In the genomic region with DNA sequence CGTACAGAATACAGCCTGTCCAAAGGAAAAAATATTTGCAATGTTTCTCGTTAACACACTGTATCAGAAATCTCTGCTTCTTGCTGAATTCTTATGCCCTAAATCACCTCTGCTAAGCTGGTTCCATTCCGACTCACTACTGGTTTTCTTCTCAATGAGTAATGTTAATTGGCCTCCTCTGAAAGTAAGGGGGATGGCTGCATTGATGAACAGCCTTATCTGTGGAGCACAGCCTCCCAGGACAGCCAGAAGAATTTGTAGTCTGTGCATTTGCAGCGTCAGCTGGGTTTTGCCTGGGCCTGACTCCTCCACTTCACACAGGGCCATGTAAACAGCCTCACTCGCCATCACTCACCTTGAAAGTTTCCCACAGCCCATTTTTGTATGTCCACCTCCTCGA, we compare ENCODE assay signal across 12 cellular contexts.
DNase-seq lines count a peak whose midpoint lies in the region; ATAC-seq, FAIRE-seq and TF ChIP-seq lines count a peak whose summit lies in the region.
"Had no signal": no experiment of that assay in that cellular context is flagged by ENCODE, and none has a peak within 500 bp of the region (broad histone marks: within the 10 kb centered on the region; RNA-seq: fewer than 3 reads in every experiment).

No MANE protein-coding gene starts in this region.

- no peaks in the 10 kb centered on the region for H3K23me2 ChIP-seq in H1 (ENCODE audit: low read depth, low read length)

- H3K36me3 ChIP-seq in BJ (ENCODE audit: control insufficient read depth, insufficient read depth, low read length) (no peaks in the 10 kb centered on the region), H1 (ENCODE audit: control insufficient read depth in 2 of 4, insufficient read depth in 4 of 4, low read length in 3 of 4) (no peaks in the 10 kb centered on the region)

- no peak overlapping the region for H3K27ac ChIP-seq in H1 (ENCODE audit: low read depth, low read length)

- no peaks in the 10 kb centered on the region for H3K9me3 ChIP-seq in H1 (ENCODE audit: insufficient read depth in 2 of 2, low read depth in 1 of 2, low read length in 1 of 2)

- H3K27me3 ChIP-seq in BJ (ENCODE audit: control insufficient read depth, insufficient read depth, low read length) (no peaks in the 10 kb centered on the region), H1 (replicated peaks in 1 of 4; ENCODE audit: control insufficient read depth in 3 of 4, extremely low read depth in 1 of 4, insufficient read depth in 3 of 4, low read length in 3 of 4) (no peaks in the 10 kb centered on the region)

- H3K79me1 ChIP-seq in H1 (ENCODE audit: low read depth, low read length) = no peaks in the 10 kb centered on the region

- no peak overlapping the region for H2BK12ac ChIP-seq in H1 (ENCODE audit: low read depth, low read length)

- H3K4ac ChIP-seq in H1 (replicated peaks; ENCODE audit: insufficient read length, low read depth, low read length) = peak overlapping the region; percentile 34

- no peak for FAIRE-seq in H1 (lab: Jason Lieb, UNC)
- FAIRE-seq: frontal cortex had no signal

- no peak overlapping the region for H3K4me3 ChIP-seq in BJ (ENCODE audit: low read depth, low read length)
- no peak overlapping the region for H3K4me3 ChIP-seq in H1 (ENCODE audit: extremely low read depth in 1 of 4, insufficient read depth in 2 of 4, low read depth in 3 of 4, low read length in 4 of 4)

- ATAC-seq in HG03196 (IDR thresholded peaks at IDR 0.05; ENCODE audit: unreplicated experiment) = no peak

- no peaks in the 10 kb centered on the region for H3K79me2 ChIP-seq in H1 (ENCODE audit: control insufficient read depth in 1 of 2, insufficient read depth in 2 of 2, low read length in 2 of 2)

- DNase-seq in BJ (ENCODE audit: low read depth) (peak; percentile 26), LHCN-M2 (ENCODE audit: low read depth) (peak; percentile 34), H1 (ENCODE audit: low read depth in 1 of 2, low spot score in 2 of 2) (no peak), nephron progenitor cell (peak; percentile 14), glomerular visceral epithelial cell (ENCODE audit: extremely low spot score) (no peak), SIG-M5 (lab: John Stamatoyannopoulos, UW) (no peak)
- DNase-seq in NK-92 treated with Interleukin-12 subunit alpha and Interleukin-12 subunit beta, amount 100 ng/mL, for 24 hours (lab: John Stamatoyannopoulos, UW) = no peak
- DNase-seq: Calu3, NCI-H1930, right cardiac atrium had no signal

- no peak overlapping the region for H3K23ac ChIP-seq in H1 (ENCODE audit: insufficient read length)

- 83% methylated on average over 6 of the region's 6 CpGs; no CpG with 5 or more reads in 1 of the 2 experiments for WGBS in H1 (ENCODE audit: extremely low coverage in 1 of 2, insufficient coverage in 1 of 2, insufficient read length in 1 of 2, insufficient replicate concordance in 2 of 2, low coverage in 1 of 2, low lambda C conversion rate in 2 of 2, missing lambda C conversion rate in 1 of 2), 2 experiments

- no peak for TF ChIP-seq EP300 in H1 (IDR thresholded peaks at IDR 0.05; ENCODE audit: borderline replicate concordance in 1 of 2, low read depth in 2 of 2, low read length in 2 of 2)

- no peak overlapping the region for H2AK5ac ChIP-seq in H1 (ENCODE audit: low read depth, low read length)

- TF ChIP-seq CTCF in BJ (IDR thresholded peaks at IDR 0.05; ENCODE audit: insufficient read depth, low read depth, low read length) (no peak), H1 (IDR thresholded peaks at IDR 0.05; ENCODE audit: control extremely low read depth in 1 of 3, insufficient read depth in 1 of 3, low read depth in 1 of 3, low read length in 3 of 3) (no peak), nephron progenitor cell (IDR thresholded peaks at IDR 0.05) (no peak)

- H4K8ac ChIP-seq in H1 (ENCODE audit: extremely low read depth, insufficient read depth, low read length) = no peak overlapping the region

- H2BK120ac ChIP-seq in H1 (replicated peaks; ENCODE audit: low read depth, low read length) = no peak overlapping the region

- no peak for TF ChIP-seq RAD21 in H1 (IDR thresholded peaks at IDR 0.05 in 1 of 2, conservative IDR thresholded peaks at IDR 0.05 in 1 of 2; ENCODE audit: low read depth in 2 of 2, low read length in 2 of 2)

- CTCF ChIA-PET in BJ (lab: Yijun Ruan, JAX) (interaction anchor here (1.3 kb wide), 1 partner anchor 9 kb away, joined by 3 read pairs; no protein-coding TSS in a partner anchor), H1 (lab: Charles Lee; ENCODE audit: partially characterized antibody) (interaction anchor here (0.9 kb wide), 1 partner anchor 25 kb away, joined by 4 read pairs; no protein-coding TSS in a partner anchor)

- peak overlapping the region; percentile 31; the same call in 1 of the 2 replicates for H2BK5ac ChIP-seq in H1 (ENCODE audit: low read depth, low read length)

- TF ChIP-seq POLR2A in H1 (IDR thresholded peaks at IDR 0.05; ENCODE audit: control extremely low read depth in 1 of 2, low read depth in 2 of 2, low read length in 2 of 2) = no peak

- H3K36me3 Mint-ChIP-seq in nephron progenitor cell (ENCODE audit: low read depth) = peaks cover 5% of the 10 kb centered on the region

- H4K20me1 ChIP-seq in H1 (replicated peaks in 1 of 2; ENCODE audit: control insufficient read depth in 1 of 2, insufficient read depth in 2 of 2, low read length in 2 of 2) = no peaks in the 10 kb centered on the region

- no peak overlapping the region for H3K14ac ChIP-seq in H1 (ENCODE audit: insufficient read length)

- H3K4me2 ChIP-seq in H1 (ENCODE audit: insufficient read depth in 1 of 2, low read depth in 2 of 2, low read length in 2 of 2) = no peak overlapping the region

- POLR2A ChIA-PET in BJ (lab: Charles Lee) = no interaction called here
- POLR2A ChIA-PET in H1 (lab: Charles Lee; ENCODE audit: partially characterized antibody) = no interaction called here

- H2AFZ ChIP-seq in H1 (ENCODE audit: low read length) = peak overlapping the region; percentile 91

- H3K56ac ChIP-seq in H1 (replicated peaks; ENCODE audit: insufficient read length, low read depth, low read length) = no peak overlapping the region

- no peaks in the 10 kb centered on the region; a peak in 2 of 7 replicates for H3K4me1 ChIP-seq in H1 (replicated peaks in 1 of 4; ENCODE audit: control insufficient read depth in 3 of 4, insufficient read depth in 4 of 4, low read length in 3 of 4)

- no peak overlapping the region for H4K91ac ChIP-seq in H1 (replicated peaks; ENCODE audit: insufficient read length, low read length)

- H3K4me1 Mint-ChIP-seq in nephron progenitor cell = peaks cover 35% of the 10 kb centered on the region

- peaks cover 7% of the 10 kb centered on the region for H3K9me3 Mint-ChIP-seq in nephron progenitor cell

- H2BK15ac ChIP-seq in H1 (ENCODE audit: low read length) = no peak overlapping the region

- no peak overlapping the region for H4K5ac ChIP-seq in H1 (ENCODE audit: insufficient read length, low read depth, low read length)

- H3K18ac ChIP-seq in H1 (ENCODE audit: extremely low read depth, low read length) = no peak overlapping the region; the same call in 1 of the 2 replicates

- peak overlapping the region; percentile 22; the same call in 1 of the 2 replicates for H2BK20ac ChIP-seq in H1 (ENCODE audit: low read length)

- H3K4me3 Mint-ChIP-seq in nephron progenitor cell = no peak overlapping the region

- H3K9ac ChIP-seq in H1 (replicated peaks in 1 of 4; ENCODE audit: extremely low read depth in 1 of 4, low read depth in 3 of 4, low read length in 3 of 4) = no peak overlapping the region

- H3K27me3 Mint-ChIP-seq in nephron progenitor cell (ENCODE audit: low read depth, poor library complexity) = no peaks in the 10 kb centered on the region

- H3K27ac Mint-ChIP-seq in nephron progenitor cell = peak overlapping the region; percentile 91

TF ChIP-seq in H1, 55 proteins besides CTCF, POLR2A, EP300 and RAD21 (continues in another document):
- TF ChIP-seq BCL11A (IDR thresholded peaks at IDR 0.05; ENCODE audit: low read depth in 2 of 2, low read length in 2 of 2) (no peak), KDM5A (IDR thresholded peaks at IDR 0.05; ENCODE audit: low read length) (no peak), BRCA1 (IDR thresholded peaks at IDR 0.05; ENCODE audit: low read depth, low read length) (no peak), TCF12 (IDR thresholded peaks at IDR 0.05; ENCODE audit: low read depth, low read length) (no peak)

Comparison
In these comparisons a context has a peak if more than half of its experiments do, and no peak if none do; other contexts are left out.
1. DNase-seq: peak in BJ (single experiment), LHCN-M2 (single experiment) and nephron progenitor cell (single experiment); none in H1 (0 of 2), NK-92 treated with Interleukin-12 subunit alpha and Interleukin-12 subunit beta, amount 100 ng/mL, for 24 hours (single experiment), glomerular visceral epithelial cell (single experiment) and SIG-M5 (single experiment).